ENCODE assay signal across 10 cellular contexts in genomic region chr13:46575843-46576242, GRCh38. TPM values are rescaled to one million over a fixed set of nuclear protein-coding genes. Genes with fewer than 3 reads are reported as not detected.
DNase-seq lines count a peak whose midpoint lies in the region; ATAC-seq and TF ChIP-seq lines count a peak whose summit lies in the region.
"Had no signal": no experiment of that assay in that cellular context is flagged by ENCODE, and none has a peak within 500 bp of the region (broad histone marks: within the 10 kb centered on the region; RNA-seq: fewer than 3 reads in every experiment).

No MANE protein-coding gene starts in this region.

- peak overlapping the region; percentile 5; the same call in 1 of the 2 replicates for H3K4me3 ChIP-seq in WI38 (ENCODE audit: low read depth, low read length)
- no peak overlapping the region for H3K4me3 ChIP-seq in gastroesophageal sphincter
- no peak overlapping the region for H3K4me3 ChIP-seq in sigmoid colon
- H3K4me3 ChIP-seq: mucosa of descending colon had no signal

- 4 to 12% methylated on average over 3 to 5 of the region's 5 CpGs for WGBS in gastroesophageal sphincter (ENCODE audit: low coverage in 1 of 2), 2 donors
- 65 to 68% methylated on average over 5 of the region's 5 CpGs for WGBS in sigmoid colon, 2 donors

- no peaks in the 10 kb centered on the region for H3K9me3 ChIP-seq in gastroesophageal sphincter
- H3K9me3 ChIP-seq in sigmoid colon: no peaks in the 10 kb centered on the region
- H3K9me3 ChIP-seq: mucosa of descending colon had no signal

- H3K27me3 ChIP-seq in gastroesophageal sphincter (no peaks in the 10 kb centered on the region), sigmoid colon (no peaks in the 10 kb centered on the region)

- peak overlapping the region; percentile 54 to 70 (median 60) for H3K27ac ChIP-seq in gastroesophageal sphincter
- H3K27ac ChIP-seq in sigmoid colon: peak overlapping the region; percentile 45 to 78 (median 72)

- no peaks in the 10 kb centered on the region for H3K36me3 ChIP-seq in gastroesophageal sphincter
- no peaks in the 10 kb centered on the region for H3K36me3 ChIP-seq in sigmoid colon

- ATAC-seq in gastroesophageal sphincter: peak; percentile 70
- ATAC-seq in GM21737 (IDR thresholded peaks at IDR 0.05; ENCODE audit: unreplicated experiment): no peak
- no peak for ATAC-seq in stimulated activated naive CD8-positive, alpha-beta T cell treated with anti-CD3 and anti-CD28 coated beads, Interleukin-15, Interleukin-2, amounts not matched to agents 100 U/mL and 50 U/mL, for 24 hours

- no peak for TF ChIP-seq EP300 in gastroesophageal sphincter (IDR thresholded peaks at IDR 0.05)
- no peak for TF ChIP-seq EP300 in sigmoid colon (IDR thresholded peaks at IDR 0.05)

- H3K4me1 ChIP-seq in gastroesophageal sphincter: peaks cover 43 to 92% (median 53%) of the 10 kb centered on the region in 3 donors
- peaks cover 0 to 84% (median 80%) of the 10 kb centered on the region in 4 donors for H3K4me1 ChIP-seq in sigmoid colon

- DNase-seq in GM04503 (ENCODE audit: low read depth): peak; percentile 77
- no peak for DNase-seq in sigmoid colon
- no peak for DNase-seq in SKM-1 treated with dmso at 0.1 percent for 144 hours (lab: John Stamatoyannopoulos, UW; ENCODE audit: unreplicated experiment)
- no peak for DNase-seq in activated CD8-positive, alpha-beta memory T cell treated with anti-CD3 and anti-CD28 coated beads, Interleukin-2, amount 50 U/mL, for 4 hours
- no peak for DNase-seq in stimulated activated naive CD8-positive, alpha-beta T cell treated with anti-CD3 and anti-CD28 coated beads, Interleukin-15, Interleukin-2, amounts not matched to agents 100 U/mL and 50 U/mL, for 24 hours
- DNase-seq: activated CD4-positive, alpha-beta memory T cell treated with anti-CD3 and anti-CD28 coated beads for 36 hours; mucosa of descending colon had no signal

- no peak for TF ChIP-seq POLR2A in gastroesophageal sphincter (IDR thresholded peaks at IDR 0.05)
- no peak for TF ChIP-seq POLR2A in sigmoid colon (IDR thresholded peaks at IDR 0.05)

- TF ChIP-seq CTCF in WI38 (IDR thresholded peaks at IDR 0.05; ENCODE audit: low read depth, low read length) (no peak), gastroesophageal sphincter (IDR thresholded peaks at IDR 0.05) (no peak), sigmoid colon (IDR thresholded peaks at IDR 0.05) (no peak)

- intact Hi-C loops in sigmoid colon (cut with DNase I): loop anchor here (5.0 kb wide), 1 partner anchor 81 kb away; no protein-coding TSS in a partner anchor

RNA-seq across cellular contexts. Expression of gene LRCH1, which starts 22.9 kb away (rescaled TPM):
- 10 to 100 TPM; 54.3 to 72.2 (median 57.4) TPM for total RNA-seq in gastroesophageal sphincter
- 10 to 100 TPM; 32.4 to 54.0 (median 40.7) TPM for total RNA-seq in sigmoid colon
- polyA plus RNA-seq in sigmoid colon: 1 to 10 TPM; 4.2 to 8.4 (median 5.1) TPM
